ENCODE assay signal across 15 cellular contexts in the genomic region with DNA sequence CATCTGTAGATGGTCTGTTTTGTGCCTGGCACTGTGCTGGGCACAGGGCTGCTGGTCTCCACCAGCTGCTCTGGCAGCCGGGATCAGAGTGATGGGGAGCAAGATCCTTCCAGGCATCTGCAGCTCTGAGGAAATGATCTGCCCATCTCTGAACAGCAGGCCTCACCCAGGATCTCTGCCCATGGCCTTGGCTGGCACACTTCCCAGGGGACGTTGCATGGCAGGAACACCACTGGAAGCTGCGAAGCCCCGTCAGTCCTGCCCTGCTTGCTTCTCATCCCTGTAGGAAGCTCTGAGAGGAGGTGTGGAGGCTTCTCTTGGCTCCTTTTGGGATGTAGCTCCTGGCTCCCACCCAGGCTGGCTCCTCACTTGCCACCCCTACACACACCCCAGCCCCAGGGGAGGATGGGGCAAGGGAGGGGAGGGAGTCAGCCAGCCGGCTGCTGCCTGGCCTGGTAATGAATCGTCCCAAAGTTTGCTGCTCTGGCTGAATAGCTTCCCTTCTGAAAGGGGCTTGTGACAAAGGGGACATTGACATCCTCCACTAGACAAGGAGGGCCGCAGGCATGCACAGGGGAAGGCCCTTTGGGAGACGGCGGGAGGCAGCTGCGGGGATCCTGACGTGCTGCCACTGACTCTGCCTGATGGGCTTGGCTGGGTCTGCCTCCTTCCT.
A peak's percentile ranks its signal among the peaks of the same experiment; 100 is the strongest.
DNase-seq lines count a peak whose midpoint lies in the region; ATAC-seq lines count a peak whose summit lies in the region.
"Had no signal": no experiment of that assay in that cellular context is flagged by ENCODE, and none has a peak within 500 bp of the region (broad histone marks: within the 10 kb centered on the region; RNA-seq: fewer than 3 reads in every experiment).

No MANE protein-coding gene starts in this region.

- H3K36me3 Mint-ChIP-seq in dendritic cell treated with granulocyte-macrophage colony-stimulating factor and Interleukin-4, amounts not matched to agents 40 ng/mL and 50 ng/mL, for 4 days (ENCODE audit: low read depth): no peaks in the 10 kb centered on the region
- H3K36me3 Mint-ChIP-seq: type B pancreatic cell had no signal

- peak; percentile 83 for DNase-seq in Ammon's horn (ENCODE audit: low spot score)
- peak; percentile 53 for DNase-seq in MG63
- peak; percentile 20 for DNase-seq in middle frontal gyrus (ENCODE audit: extremely low spot score, low spot score)
- DNase-seq in NCI-H1105 (lab: John Stamatoyannopoulos, UW): no peak
- DNase-seq in activated T-cell treated with anti-CD3 and anti-CD28 coated beads, Interleukin-2, amount 50 U/mL, for 1 hour: no peak
- DNase-seq in NK-92 (lab: John Stamatoyannopoulos, UW; ENCODE audit: unreplicated experiment): no peak
- DNase-seq: central memory CD4-positive, alpha-beta T cell; foreskin melanocyte; KBM-7; lower lobe of right lung; NCI-H510A had no signal

- no peaks in the 10 kb centered on the region for H3K9me3 Mint-ChIP-seq in dendritic cell treated with granulocyte-macrophage colony-stimulating factor and Interleukin-4, amounts not matched to agents 40 ng/mL and 50 ng/mL, for 4 days
- H3K9me3 Mint-ChIP-seq: activated T-helper 2 cell treated with anti-CD3 and anti-CD28 coated beads, Interferon-gamma antibody, Interleukin-2, Interleukin-4, amounts not matched to agents 10 μg/mL and 5 μg/mL and 100 μg/mL, durations not matched to agents 14 hours and 24 hours and 36 hours; type B pancreatic cell had no signal

- no peak for ATAC-seq in HG02759 (IDR thresholded peaks at IDR 0.05; ENCODE audit: unreplicated experiment)

- intact Hi-C loops in dendritic cell treated with granulocyte-macrophage colony-stimulating factor and Interleukin-4, amounts not matched to agents 40 ng/mL and 50 ng/mL, for 4 days (cut with micrococcal nuclease): no loop called here

- no peaks in the 10 kb centered on the region for H3K36me3 ChIP-seq in MG63
- H3K36me3 ChIP-seq: lower lobe of right lung had no signal

- no peak overlapping the region for H3K4me3 ChIP-seq in MG63
- H3K4me3 ChIP-seq: lower lobe of right lung had no signal

- H3K27ac Mint-ChIP-seq in dendritic cell treated with granulocyte-macrophage colony-stimulating factor and Interleukin-4, amounts not matched to agents 40 ng/mL and 50 ng/mL, for 4 days: peak overlapping the region; percentile 20
- H3K27ac Mint-ChIP-seq: activated T-helper 2 cell treated with anti-CD3 and anti-CD28 coated beads, Interferon-gamma antibody, Interleukin-2, Interleukin-4, amounts not matched to agents 10 μg/mL and 5 μg/mL and 100 μg/mL, durations not matched to agents 14 hours and 24 hours and 36 hours had no signal

- no peaks in the 10 kb centered on the region for H3K27me3 ChIP-seq in MG63

- H3K27me3 Mint-ChIP-seq in dendritic cell treated with granulocyte-macrophage colony-stimulating factor and Interleukin-4, amounts not matched to agents 40 ng/mL and 50 ng/mL, for 4 days: peaks cover 5% of the 10 kb centered on the region
- H3K27me3 Mint-ChIP-seq: type B pancreatic cell had no signal

- no peaks in the 10 kb centered on the region for H3K9me3 ChIP-seq in MG63
- H3K9me3 ChIP-seq: lower lobe of right lung had no signal

- H3K4me1 Mint-ChIP-seq in dendritic cell treated with granulocyte-macrophage colony-stimulating factor and Interleukin-4, amounts not matched to agents 40 ng/mL and 50 ng/mL, for 4 days (ENCODE audit: low read depth): peaks cover 32% of the 10 kb centered on the region

- H3K4me3 Mint-ChIP-seq in dendritic cell treated with granulocyte-macrophage colony-stimulating factor and Interleukin-4, amounts not matched to agents 40 ng/mL and 50 ng/mL, for 4 days: no peak overlapping the region
- H3K4me3 Mint-ChIP-seq: type B pancreatic cell had no signal

Comparison
In these comparisons a context has a peak if more than half of its experiments do, and no peak if none do; other contexts are left out.
1. DNase-seq: peak in Ammon's horn (single experiment), MG63 (single experiment) and middle frontal gyrus (single experiment); none in NCI-H1105 (single experiment), activated T-cell treated with anti-CD3 and anti-CD28 coated beads, Interleukin-2, amount 50 U/mL, for 1 hour (single experiment) and NK-92 (single experiment).